1 cellular context compared by ENCODE assay signal in the genomic region with DNA sequence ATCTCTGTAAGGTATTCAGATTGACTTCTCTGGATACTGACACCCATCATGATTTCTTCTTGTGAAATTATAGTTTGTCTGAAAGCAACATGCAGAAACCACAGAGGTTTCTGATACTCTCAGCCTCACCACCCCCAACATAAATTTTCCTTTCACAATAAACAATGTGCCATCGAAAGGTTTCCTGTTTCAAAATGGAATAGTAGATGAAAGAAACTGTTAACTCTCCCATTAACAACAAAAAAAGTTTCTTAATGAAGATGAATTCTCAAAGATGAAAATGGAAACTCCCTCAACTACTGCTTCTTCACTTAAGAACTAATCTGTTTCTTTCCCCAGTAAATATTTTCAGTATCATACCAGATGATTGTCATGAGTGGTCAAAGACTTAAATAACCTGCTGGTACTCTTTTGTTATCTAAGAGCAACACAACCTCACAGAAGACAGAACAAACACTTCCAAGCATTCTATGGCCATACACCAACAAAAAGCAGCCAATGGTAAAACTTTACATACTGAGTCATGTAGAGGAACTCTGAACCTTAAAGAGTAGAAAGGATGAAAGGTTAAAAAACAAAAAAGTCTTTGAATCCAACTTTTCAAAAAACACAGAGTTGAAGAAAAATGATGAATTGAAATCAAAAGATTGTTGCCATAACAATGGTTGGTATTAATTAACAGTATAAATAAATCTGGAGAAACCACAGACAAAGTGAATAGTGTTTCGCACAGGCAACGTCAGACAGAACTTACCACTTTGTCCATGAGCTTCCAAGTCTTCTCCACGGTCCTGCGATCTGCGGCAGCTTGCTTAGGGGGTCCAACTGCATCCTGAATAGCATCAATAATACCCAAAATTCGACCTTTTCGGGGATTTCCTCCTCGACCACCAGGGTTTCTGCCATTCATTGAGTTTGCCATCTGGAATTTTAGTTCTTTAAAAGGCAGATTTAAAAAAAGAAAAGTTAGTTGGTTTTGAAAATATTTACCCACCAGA.
TF ChIP-seq lines count a peak whose summit lies in the region.

No MANE protein-coding gene starts in this region.

TF ChIP-seq in HCT116, 20 proteins besides CTCF, POLR2A, EP300 and RAD21 (continued from another document):
- TF ChIP-seq YY1 (IDR thresholded peaks at IDR 0.05; ENCODE audit: extremely low read depth, insufficient replicate concordance, low read depth, low read length) (no peak), EZH2phosphoT487 (IDR thresholded peaks at IDR 0.05; ENCODE audit: borderline replicate concordance) (no peak), CEBPB (IDR thresholded peaks at IDR 0.05; ENCODE audit: low read depth) (no peak), SRF (IDR thresholded peaks at IDR 0.05; ENCODE audit: low read depth) (no peak), ELF1 (IDR thresholded peaks at IDR 0.05; ENCODE audit: borderline replicate concordance, low read depth) (no peak)
TF ChIP-seq in HCT116: peak in this region for 0.
